26 cellular contexts compared by ENCODE assay signal in genomic region chr17:64332502-64332901, GRCh38. TPM values are rescaled to one million over a fixed set of nuclear protein-coding genes. Genes with fewer than 3 reads are reported as not detected.
DNase-seq lines count a peak whose midpoint lies in the region; ATAC-seq and TF ChIP-seq lines count a peak whose summit lies in the region.
"Had no signal": no experiment of that assay in that cellular context is flagged by ENCODE, and none has a peak within 500 bp of the region (broad histone marks: within the 10 kb centered on the region; RNA-seq: fewer than 3 reads in every experiment).

No MANE protein-coding gene starts in this region.

- H3K4me3 ChIP-seq in lung (no peak overlapping the region), upper lobe of left lung (no peak overlapping the region)
- H3K4me3 ChIP-seq: dorsolateral prefrontal cortex, testis had no signal

- peak overlapping the region; percentile 42 for H3K27ac Mint-ChIP-seq in activated T-cell treated with anti-CD3 and anti-CD28 coated beads, Interleukin-2, amount 50 U/mL, for 24 hours
- H3K27ac Mint-ChIP-seq: activated CD8-positive, alpha-beta T cell treated with anti-CD3 and anti-CD28 coated beads, Interleukin-2, amount 10 ng/mL, durations not matched to agents 7 days and 5 days; B cell; memory B cell; natural killer cell had no signal

- H3K9me3 Mint-ChIP-seq in activated T-cell treated with anti-CD3 and anti-CD28 coated beads, Interleukin-2, amount 50 U/mL, for 24 hours = no peaks in the 10 kb centered on the region
- H3K9me3 Mint-ChIP-seq: activated T-cell treated with anti-CD3 and anti-CD28 coated beads, Interleukin-2, amount 50 U/mL, for 4 hours; memory B cell; natural killer cell had no signal

- H3K27me3 ChIP-seq in lung (ENCODE audit: control insufficient read depth, insufficient read depth) (no peaks in the 10 kb centered on the region), upper lobe of left lung (no peaks in the 10 kb centered on the region)
- H3K27me3 ChIP-seq: dorsolateral prefrontal cortex, testis had no signal

- H3K27me3 Mint-ChIP-seq in activated T-cell treated with anti-CD3 and anti-CD28 coated beads, Interleukin-2, amount 50 U/mL, for 24 hours = no peaks in the 10 kb centered on the region
- H3K27me3 Mint-ChIP-seq: B cell, memory B cell had no signal

- H3K36me3 Mint-ChIP-seq in activated T-cell treated with anti-CD3 and anti-CD28 coated beads, Interleukin-2, amount 50 U/mL, for 24 hours (ENCODE audit: low read depth) = no peaks in the 10 kb centered on the region

- peaks cover 0 to 17% of the 10 kb centered on the region in 2 donors for H3K36me3 ChIP-seq in lung (ENCODE audit: control insufficient read depth in 2 of 2, insufficient read depth in 2 of 2, low read length in 2 of 2)
- H3K36me3 ChIP-seq in upper lobe of left lung = peaks cover 0 to 45% (median 9%) of the 10 kb centered on the region in 4 donors

- ATAC-seq in lung (ENCODE audit: insufficient read depth, low FRiP score) (no peak), upper lobe of left lung (ENCODE audit: low FRiP score in 2 of 2) (peak; percentile 37 to 54), HG02571 (IDR thresholded peaks at IDR 0.05; ENCODE audit: unreplicated experiment) (no peak)
- ATAC-seq: activated CD8-positive, alpha-beta T cell treated with anti-CD3 and anti-CD28 coated beads, Interleukin-2, amount 10 ng/mL, durations not matched to agents 7 days and 5 days; activated T-cell treated with anti-CD3 and anti-CD28 coated beads, Interleukin-2, amount 50 U/mL, for 4 hours; natural killer cell had no signal

- TF ChIP-seq CTCF in lung (IDR thresholded peaks at IDR 0.05; ENCODE audit: control extremely low read depth, extremely low read depth) (no peak), upper lobe of left lung (IDR thresholded peaks at IDR 0.05) (no peak), GM10248 (IDR thresholded peaks at IDR 0.05; ENCODE audit: control extremely low read depth, extremely low read depth, low read depth, missing control alignments) (no peak)

- H3K9me3 ChIP-seq in lung (ENCODE audit: control insufficient read depth in 2 of 2, insufficient read depth in 1 of 2, low read length in 1 of 2) = no peaks in the 10 kb centered on the region
- H3K9me3 ChIP-seq in upper lobe of left lung = no peaks in the 10 kb centered on the region
- H3K9me3 ChIP-seq: testis had no signal

- WGBS in lung, 2 donors = 52 to 63% methylated on average over 6 of the region's 6 CpGs
- 53 to 57% methylated on average over 6 of the region's 6 CpGs for WGBS in upper lobe of left lung, 2 donors

- POLR2A ChIA-PET in GM10248 (lab: Yijun Ruan, JAX) = no interaction called here

- no peak overlapping the region for H3K4me3 Mint-ChIP-seq in activated T-cell treated with anti-CD3 and anti-CD28 coated beads, Interleukin-2, amount 50 U/mL, for 24 hours
- H3K4me3 Mint-ChIP-seq: activated CD8-positive, alpha-beta T cell treated with anti-CD3 and anti-CD28 coated beads, Interleukin-2, amount 10 ng/mL, durations not matched to agents 7 days and 5 days; activated T-cell treated with anti-CD3 and anti-CD28 coated beads, Interleukin-2, amount 50 U/mL, for 4 hours; B cell; memory B cell; natural killer cell had no signal

- no peak for TF ChIP-seq POLR2A in upper lobe of left lung (IDR thresholded peaks at IDR 0.05)

- DNase-seq in activated T-cell treated with anti-CD3 and anti-CD28 coated beads, Interleukin-2, amount 50 U/mL, for 24 hours = no peak
- no peak for DNase-seq in activated T-cell treated with anti-CD3 and anti-CD28 coated beads for 4 hours
- peak; percentile 67 for DNase-seq in dermis blood vessel endothelial cell
- no peak for DNase-seq in lung (ENCODE audit: low spot score)
- DNase-seq in upper lobe of left lung = peak in 1 of 2 donors; percentile 56
- DNase-seq in NOMO-1 treated with DMSO at 0.1 percent for 48 hours (lab: John Stamatoyannopoulos, UW; ENCODE audit: unreplicated experiment) = no peak
- no peak for DNase-seq in GM10248 (ENCODE audit: extremely low spot score)
- DNase-seq: activated CD4-positive, CD25-positive, alpha-beta regulatory T cell treated with anti-CD3 and anti-CD28 coated beads, Interleukin-2, amount 50 U/mL, for 72 hours; activated CD8-positive, alpha-beta T cell treated with anti-CD3 and anti-CD28 coated beads, Interleukin-2, amount 10 ng/mL, durations not matched to agents 7 days and 5 days; activated naive CD4-positive, alpha-beta T cell; activated T-cell treated with anti-CD3 and anti-CD28 coated beads, Interleukin-2, amount 50 U/mL, for 4 hours; amniotic stem cell; Calu3; dorsolateral prefrontal cortex; hippocampal formation; Karpas-422; natural killer cell; NCI-H1048; NCI-H1930; NCI-H2227 treated with DMSO at 0.1 percent for 48 hours; NCI-H774; testis had no signal

- peaks cover 4% of the 10 kb centered on the region for H3K4me1 Mint-ChIP-seq in activated T-cell treated with anti-CD3 and anti-CD28 coated beads, Interleukin-2, amount 50 U/mL, for 24 hours (ENCODE audit: low read depth)

- peaks cover 4 to 45% of the 10 kb centered on the region in 2 donors for H3K4me1 ChIP-seq in lung (ENCODE audit: control insufficient read depth in 2 of 2, insufficient read depth in 2 of 2, low read length in 2 of 2)
- H3K4me1 ChIP-seq in upper lobe of left lung = peaks cover 93 to 99% (median 95%) of the 10 kb centered on the region in 4 donors

- peak overlapping the region; percentile 56 to 78 for H3K27ac ChIP-seq in lung (ENCODE audit: low read depth in 1 of 2, low read length in 1 of 2)
- peak overlapping the region; percentile 78 to 92 (median 90) for H3K27ac ChIP-seq in upper lobe of left lung
- H3K27ac ChIP-seq: 22Rv1, testis had no signal

- CTCF ChIA-PET in GM10248 (lab: Yijun Ruan, JAX) = interaction anchor here (1.6 to 1.8 kb wide), 2 partner anchors 9 to 19 kb away, joined by 3 to 4 read pairs; no protein-coding TSS in a partner anchor

- peak in 1 of 4 donors; percentile 15 for TF ChIP-seq EP300 in upper lobe of left lung (IDR thresholded peaks at IDR 0.05)

RNA-seq across cellular contexts. Expression of gene PECAM1, which starts 58.2 kb away (rescaled TPM):
- total RNA-seq in dermis blood vessel endothelial cell (959 and 1,308 TPM in 2 replicates), lung (100 to 1,000 TPM; 222 to 502 TPM), upper lobe of left lung (100 to 1,000 TPM; 142 to 635 (median 351) TPM)
- 100 to 1,000 TPM in 1 of 2 donors, 10 to 100 TPM in 1; 82.5 to 141 TPM for polyA plus RNA-seq in lung
- total RNA-seq: Calu3 had no signal

Comparison
In these comparisons a context has a peak if more than half of its experiments do, and no peak if none do; other contexts are left out.
1. ATAC-seq: peak in upper lobe of left lung (2 of 2); none in lung (single experiment) and HG02571 (single experiment).